In the genomic region with DNA sequence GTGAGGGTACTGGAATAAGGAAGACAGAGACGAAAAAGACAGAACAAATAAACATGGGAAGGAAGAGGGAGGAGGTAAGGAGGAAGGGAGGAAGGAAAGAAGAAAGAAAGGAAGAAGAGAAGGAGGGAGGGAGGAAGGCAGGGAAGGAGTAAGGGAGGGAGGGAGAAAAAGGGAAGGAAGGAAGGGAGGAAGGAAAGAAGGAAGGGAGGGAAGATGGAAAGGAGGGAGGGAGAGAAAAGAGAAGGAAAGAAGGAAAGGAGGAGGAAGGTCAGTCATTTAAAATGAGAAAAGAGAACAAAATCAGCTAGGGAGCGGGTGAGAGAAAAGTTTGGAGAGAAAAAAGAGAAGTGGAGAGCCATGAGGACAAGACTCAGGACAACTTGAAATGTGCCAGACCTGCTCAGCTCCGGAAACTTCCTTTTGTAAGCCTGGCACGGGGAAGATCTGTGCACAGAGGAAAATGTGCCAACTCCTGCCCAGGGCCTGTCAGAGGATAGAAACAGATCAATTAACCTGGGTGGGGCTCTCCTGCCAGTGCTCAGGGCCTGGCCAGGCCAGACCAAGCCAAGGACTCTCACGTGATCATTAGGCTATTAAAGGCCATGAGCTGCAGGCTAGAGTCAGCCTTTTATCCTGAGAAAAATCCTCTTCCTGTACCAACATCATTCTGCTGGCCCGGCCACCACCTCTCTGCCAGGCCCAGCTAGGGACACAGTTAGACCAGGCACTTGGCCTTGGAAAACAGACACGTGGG, we compare ENCODE assay signal across 16 cellular contexts. TPM values are rescaled to one million over a fixed set of nuclear protein-coding genes. Genes with fewer than 3 reads are reported as not detected.
DNase-seq lines count a peak whose midpoint lies in the region; ATAC-seq and TF ChIP-seq lines count a peak whose summit lies in the region.
"Had no signal": no experiment of that assay in that cellular context is flagged by ENCODE, and none has a peak within 500 bp of the region (broad histone marks: within the 10 kb centered on the region; RNA-seq: fewer than 3 reads in every experiment).

No MANE protein-coding gene starts in this region.

- no TSS peak for BruUV-seq in PC-9 (replicated peaks; lab: Mats Ljungman, UMichigan)

- H3K4me1 ChIP-seq in upper lobe of right lung (peaks cover 6% of the 10 kb centered on the region), PC-9 (replicated peaks; ENCODE audit: insufficient read depth) (peaks cover 5% of the 10 kb centered on the region; the same call in 1 of the 2 replicates)

- H3K9me2 ChIP-seq in PC-9 (ENCODE audit: insufficient read depth) = no peaks in the 10 kb centered on the region; the same call in 1 of the 2 replicates

- intact Hi-C loops in Right ventricle myocardium superior (cut with DNase I) = no loop called here
- intact Hi-C loops in Right ventricle myocardium inferior (cut with DNase I) = no loop called here
- intact Hi-C loops in upper lobe of right lung (cut with DNase I) = no loop called here
- intact Hi-C loops in PC-9 (cut with micrococcal nuclease; ENCODE audit: unreplicated experiment) = no loop called here

- CTCF ChIA-PET in PC-9 (lab: Charles Lee) = no interaction called here

- H4K20me1 ChIP-seq in PC-9 (ENCODE audit: insufficient read depth) = no peaks in the 10 kb centered on the region

- H3K36me3 ChIP-seq in upper lobe of right lung (no peaks in the 10 kb centered on the region), PC-9 (ENCODE audit: low read depth) (no peaks in the 10 kb centered on the region)

- no peak overlapping the region for H3K27ac ChIP-seq in upper lobe of right lung
- no peak overlapping the region for H3K27ac ChIP-seq in PC-9

- peak; percentile 49 for ATAC-seq in Right ventricle myocardium superior (ENCODE audit: poor library complexity)
- ATAC-seq in Right ventricle myocardium inferior = no peak
- ATAC-seq in upper lobe of right lung = peak; percentile 35
- ATAC-seq in HG02870 (IDR thresholded peaks at IDR 0.05; ENCODE audit: unreplicated experiment) = no peak
- ATAC-seq: HCT116 had no signal

- no peak for TF ChIP-seq CTCF in upper lobe of right lung (IDR thresholded peaks at IDR 0.05)
- no peak for TF ChIP-seq CTCF in PC-9 (conservative IDR thresholded peaks at IDR 0.05)

- no peak overlapping the region for H2AFZ ChIP-seq in PC-9

- H3F3A ChIP-seq in PC-9 (ENCODE audit: insufficient read depth, low read depth) = peaks cover 5% of the 10 kb centered on the region; the same call in 1 of the 2 replicates

- H3K27me3 ChIP-seq in upper lobe of right lung (no peaks in the 10 kb centered on the region), PC-9 (ENCODE audit: insufficient read depth, low read depth) (no peaks in the 10 kb centered on the region)

- H3K4me3 ChIP-seq in upper lobe of right lung (no peak overlapping the region), PC-9 (no peak overlapping the region)

- POLR2A ChIA-PET in PC-9 (lab: Charles Lee; ENCODE audit: unreplicated experiment) = no interaction called here

- DNase-seq in Right ventricle myocardium superior (no peak), Right ventricle myocardium inferior (ENCODE audit: missing footprints) (no peak), cerebellar cortex (ENCODE audit: low spot score) (peak; percentile 59), medulla oblongata (ENCODE audit: extremely low spot score) (peak; percentile 14), upper lobe of right lung (no peak), PC-9 (no peak), 8988T (no peak)
- DNase-seq: AML-193; CD4-positive, CD25-positive, alpha-beta regulatory T cell; DMS79; KG1; NCI-H1092; NCI-H1694; NCI-H446 had no signal

- H3K9me3 ChIP-seq in upper lobe of right lung = no peaks in the 10 kb centered on the region
- H3K9me3 ChIP-seq in PC-9 (ENCODE audit: insufficient read depth, low read depth) = no peaks in the 10 kb centered on the region

- H3K79me2 ChIP-seq in PC-9 (ENCODE audit: low read depth) = no peaks in the 10 kb centered on the region

- H3K4me2 ChIP-seq in PC-9 = no peak overlapping the region

RNA-seq across cellular contexts. Expression of gene BCL6, which starts 50.1 kb away (rescaled TPM):
- total RNA-seq in Right ventricle myocardium superior (82.1 TPM), Right ventricle myocardium inferior (95.5 TPM), upper lobe of right lung (106 TPM), PC-9 (2021) (37.1 and 42.2 TPM in 2 replicates)

Comparison
In these comparisons a context has a peak if more than half of its experiments do, and no peak if none do; other contexts are left out.
1. ATAC-seq: peak in Right ventricle myocardium superior (single experiment) and upper lobe of right lung (single experiment); none in Right ventricle myocardium inferior (single experiment) and HG02870 (single experiment).
2. DNase-seq: peak in cerebellar cortex (single experiment) and medulla oblongata (single experiment); none in Right ventricle myocardium superior (single experiment), Right ventricle myocardium inferior (single experiment), upper lobe of right lung (single experiment), PC-9 (0 of 2) and 8988T (single experiment).